18 cellular contexts compared by ENCODE assay signal in genomic region chr10:11303671-11304170, GRCh38.
DNase-seq lines count a peak whose midpoint lies in the region; ATAC-seq and TF ChIP-seq lines count a peak whose summit lies in the region.
"Had no signal": no experiment of that assay in that cellular context is flagged by ENCODE, and none has a peak within 500 bp of the region (broad histone marks: within the 10 kb centered on the region; RNA-seq: fewer than 3 reads in every experiment).

No MANE protein-coding gene starts in this region.

- no peak overlapping the region for H3K27ac ChIP-seq in CD4-positive, CD25-positive, alpha-beta regulatory T cell (ENCODE audit: insufficient read depth, low read length, poor library complexity, severe bottlenecking)
- no peak overlapping the region for H3K27ac ChIP-seq in naive thymus-derived CD4-positive, alpha-beta T cell (ENCODE audit: low read depth, low read length)
- no peak overlapping the region for H3K27ac ChIP-seq in OCI-LY7 (ENCODE audit: low read depth, low read length, poor library complexity, severe bottlenecking)
- H3K27ac ChIP-seq: HL-60, Peyer's patch had no signal

- no peaks in the 10 kb centered on the region for H3K4me1 ChIP-seq in CD4-positive, CD25-positive, alpha-beta regulatory T cell (ENCODE audit: control insufficient read depth, insufficient read depth, low read length, poor library complexity, severe bottlenecking)
- no peaks in the 10 kb centered on the region for H3K4me1 ChIP-seq in naive thymus-derived CD4-positive, alpha-beta T cell (ENCODE audit: control insufficient read depth in 2 of 2, insufficient read depth in 2 of 2, low read length in 2 of 2)
- H3K4me1 ChIP-seq in OCI-LY7 (ENCODE audit: insufficient read depth, low read length, poor library complexity, severe bottlenecking): no peaks in the 10 kb centered on the region
- H3K4me1 ChIP-seq: Peyer's patch had no signal

- peaks cover 97% of the 10 kb centered on the region for H3K36me3 ChIP-seq in CD4-positive, CD25-positive, alpha-beta regulatory T cell (ENCODE audit: control insufficient read depth, insufficient read depth, low read length)
- peaks cover 37 to 95% (median 44%) of the 10 kb centered on the region in 3 experiments for H3K36me3 ChIP-seq in naive thymus-derived CD4-positive, alpha-beta T cell (ENCODE audit: control insufficient read depth in 2 of 3, insufficient read depth in 3 of 3, low read length in 3 of 3)
- H3K36me3 ChIP-seq in OCI-LY7 (ENCODE audit: insufficient read depth, low read length): no peaks in the 10 kb centered on the region

- H2AFZ ChIP-seq in OCI-LY7 (ENCODE audit: low read length): no peak overlapping the region

- no peak overlapping the region for H3K4me3 ChIP-seq in CD4-positive, CD25-positive, alpha-beta regulatory T cell (ENCODE audit: low read depth, low read length)
- no peak overlapping the region for H3K4me3 ChIP-seq in naive thymus-derived CD4-positive, alpha-beta T cell (ENCODE audit: low read length)
- H3K4me3 ChIP-seq in OCI-LY7 (ENCODE audit: low read depth, low read length, poor library complexity, severe bottlenecking): no peak overlapping the region
- H3K4me3 ChIP-seq: Peyer's patch had no signal

- TF ChIP-seq CTCF in OCI-LY7 (conservative IDR thresholded peaks at IDR 0.05; ENCODE audit: low read length): no peak

- H3K9me2 ChIP-seq in OCI-LY7 (ENCODE audit: insufficient read depth, low read length): no peaks in the 10 kb centered on the region

- no peaks in the 10 kb centered on the region for H3K79me2 ChIP-seq in OCI-LY7 (ENCODE audit: insufficient read depth, low read depth, low read length)

- H3K27me3 ChIP-seq in CD4-positive, CD25-positive, alpha-beta regulatory T cell (ENCODE audit: control insufficient read depth, insufficient read depth, low read length): no peaks in the 10 kb centered on the region
- no peaks in the 10 kb centered on the region for H3K27me3 ChIP-seq in naive thymus-derived CD4-positive, alpha-beta T cell (ENCODE audit: control insufficient read depth in 2 of 2, insufficient read depth in 2 of 2, low read length in 2 of 2)
- H3K27me3 ChIP-seq: Peyer's patch had no signal

- CTCF ChIA-PET in naive thymus-derived CD4-positive, alpha-beta T cell (lab: Charles Lee): no interaction called here
- CTCF ChIA-PET in OCI-LY7 (lab: Charles Lee; ENCODE audit: unreplicated experiment): no interaction called here
- CTCF ChIA-PET in T-cell (lab: Charles Lee): no interaction called here

- intact Hi-C loops in naive thymus-derived CD4-positive, alpha-beta T cell (cut with micrococcal nuclease): no loop called here
- intact Hi-C loops in OCI-LY7 (cut with micrococcal nuclease; ENCODE audit: unreplicated experiment): no loop called here

- no peak for ATAC-seq in CD4-positive, CD25-positive, alpha-beta regulatory T cell (ENCODE audit: low read depth in 2 of 2)
- ATAC-seq in activated T-helper 17 cell treated with anti-CD3 and anti-CD28 coated beads, Interleukin-2, amount 50 U/mL, for 72 hours (replicated peaks): no peak
- no peak for ATAC-seq in naive thymus-derived CD4-positive, alpha-beta T cell
- no peak for ATAC-seq in T-cell (replicated peaks in 1 of 4)

- no peak overlapping the region for H3K4me2 ChIP-seq in OCI-LY7 (ENCODE audit: low read length)

- no peaks in the 10 kb centered on the region for H3K4me1 Mint-ChIP-seq in T-helper 2 cell treated with Interferon-gamma antibody and Interleukin-4, amounts not matched to agents 5 μg/mL and 100 μg/mL, for 36 hours (ENCODE audit: low read depth)
- H3K4me1 Mint-ChIP-seq in CD4-positive, CD25-positive, alpha-beta regulatory T cell: peaks cover 4 to 28% (median 21%) of the 10 kb centered on the region in 4 donors
- H3K4me1 Mint-ChIP-seq in activated T-helper 17 cell treated with anti-CD3 and anti-CD28 coated beads, Interleukin-2, amount 50 U/mL, for 72 hours: peaks cover 18% of the 10 kb centered on the region
- H3K4me1 Mint-ChIP-seq in naive thymus-derived CD4-positive, alpha-beta T cell: peaks cover 10 to 36% (median 26%) of the 10 kb centered on the region in 7 donors
- peaks cover 37 to 44% (median 43%) of the 10 kb centered on the region in 3 donors for H3K4me1 Mint-ChIP-seq in T-cell
- H3K4me1 Mint-ChIP-seq: CD14-positive monocyte had no signal

- POLR2A ChIA-PET in naive thymus-derived CD4-positive, alpha-beta T cell (lab: Charles Lee): interaction anchor here (0.5 kb wide), 1 partner anchor 33 kb away, joined by 3 read pairs; no protein-coding TSS in a partner anchor
- POLR2A ChIA-PET in OCI-LY7 (lab: Charles Lee) (no interaction called here), T-cell (lab: Charles Lee) (no interaction called here)

- H3K27me3 Mint-ChIP-seq in T-helper 2 cell treated with Interferon-gamma antibody and Interleukin-4, amounts not matched to agents 5 μg/mL and 100 μg/mL, for 36 hours (ENCODE audit: low read depth): no peaks in the 10 kb centered on the region
- H3K27me3 Mint-ChIP-seq in CD4-positive, CD25-positive, alpha-beta regulatory T cell: peaks cover 8% of the 10 kb centered on the region
- no peaks in the 10 kb centered on the region for H3K27me3 Mint-ChIP-seq in activated T-helper 17 cell treated with anti-CD3 and anti-CD28 coated beads, Interleukin-2, amount 50 U/mL, for 72 hours
- no peaks in the 10 kb centered on the region for H3K27me3 Mint-ChIP-seq in naive thymus-derived CD4-positive, alpha-beta T cell
- H3K27me3 Mint-ChIP-seq in T-cell: no peaks in the 10 kb centered on the region

- peaks cover 34% of the 10 kb centered on the region for H3K9me3 Mint-ChIP-seq in T-helper 2 cell treated with Interferon-gamma antibody and Interleukin-4, amounts not matched to agents 5 μg/mL and 100 μg/mL, for 36 hours
- H3K9me3 Mint-ChIP-seq in CD4-positive, CD25-positive, alpha-beta regulatory T cell: peaks cover 0 to 21% (median 5%) of the 10 kb centered on the region in 7 donors
- H3K9me3 Mint-ChIP-seq in activated T-helper 17 cell treated with anti-CD3 and anti-CD28 coated beads, Interleukin-2, amount 50 U/mL, for 72 hours: no peaks in the 10 kb centered on the region
- peaks cover 0 to 41% (median 15%) of the 10 kb centered on the region in 11 donors for H3K9me3 Mint-ChIP-seq in naive thymus-derived CD4-positive, alpha-beta T cell
- peaks cover 0 to 17% (median 5%) of the 10 kb centered on the region in 3 donors for H3K9me3 Mint-ChIP-seq in T-cell

- no peak for DNase-seq in T-helper 2 cell treated with Interferon-gamma antibody and Interleukin-4, amounts not matched to agents 5 μg/mL and 100 μg/mL, for 36 hours (ENCODE audit: low spot score)
- DNase-seq in T-helper 2 cell (no peak), OCI-LY7 (ENCODE audit: low spot score) (no peak), T-cell (no peak), occipital lobe (lab: John Stamatoyannopoulos, UW) (no peak)
- DNase-seq in CD4-positive, CD25-positive, alpha-beta regulatory T cell: no peak
- no peak for DNase-seq in naive thymus-derived CD4-positive, alpha-beta T cell
- DNase-seq: Calu3, DMS79 treated with DMSO at 0.1 percent for 48 hours, GDM1, KG1, NCI-H1092, NCI-H345, Right ventricle myocardium superior had no signal

- BruUV-seq in OCI-LY7 (replicated peaks; lab: Mats Ljungman, UMichigan): no TSS peak

- H3K4me3 Mint-ChIP-seq in T-helper 2 cell treated with Interferon-gamma antibody and Interleukin-4, amounts not matched to agents 5 μg/mL and 100 μg/mL, for 36 hours: no peak overlapping the region
- no peak overlapping the region for H3K4me3 Mint-ChIP-seq in CD4-positive, CD25-positive, alpha-beta regulatory T cell
- no peak overlapping the region for H3K4me3 Mint-ChIP-seq in activated T-helper 17 cell treated with anti-CD3 and anti-CD28 coated beads, Interleukin-2, amount 50 U/mL, for 72 hours
- H3K4me3 Mint-ChIP-seq in naive thymus-derived CD4-positive, alpha-beta T cell: peak overlapping the region in 2 of 10 donors; percentile 10 to 48
- no peak overlapping the region for H3K4me3 Mint-ChIP-seq in T-cell
- H3K4me3 Mint-ChIP-seq: CD14-positive monocyte had no signal

- H3K27ac Mint-ChIP-seq in T-helper 2 cell treated with Interferon-gamma antibody and Interleukin-4, amounts not matched to agents 5 μg/mL and 100 μg/mL, for 36 hours: peak overlapping the region; percentile 26
- H3K27ac Mint-ChIP-seq in CD4-positive, CD25-positive, alpha-beta regulatory T cell: peak overlapping the region in 2 of 3 donors; percentile 23 to 50
- peak overlapping the region; percentile 70 for H3K27ac Mint-ChIP-seq in activated T-helper 17 cell treated with anti-CD3 and anti-CD28 coated beads, Interleukin-2, amount 50 U/mL, for 72 hours
- peak overlapping the region in 7 of 9 donors; percentile 14 to 72 (median 40) for H3K27ac Mint-ChIP-seq in naive thymus-derived CD4-positive, alpha-beta T cell
- no peak overlapping the region for H3K27ac Mint-ChIP-seq in T-cell

- peaks cover 23 to 26% of the 10 kb centered on the region in 2 experiments for H3K9me3 ChIP-seq in CD4-positive, CD25-positive, alpha-beta regulatory T cell (ENCODE audit: control insufficient read depth in 2 of 2, low read length in 2 of 2)
- H3K9me3 ChIP-seq in naive thymus-derived CD4-positive, alpha-beta T cell (ENCODE audit: control insufficient read depth in 2 of 3, low read length in 3 of 3): peaks cover 0 to 25% (median 0%) of the 10 kb centered on the region in 3 experiments
- no peaks in the 10 kb centered on the region; the same call in 1 of the 2 replicates for H3K9me3 ChIP-seq in OCI-LY7 (ENCODE audit: low read length)

- no peaks in the 10 kb centered on the region for H4K20me1 ChIP-seq in OCI-LY7 (ENCODE audit: insufficient read depth, low read length)

- peaks cover 89% of the 10 kb centered on the region for H3K36me3 Mint-ChIP-seq in T-helper 2 cell treated with Interferon-gamma antibody and Interleukin-4, amounts not matched to agents 5 μg/mL and 100 μg/mL, for 36 hours (ENCODE audit: low read depth)
- peaks cover 91% of the 10 kb centered on the region for H3K36me3 Mint-ChIP-seq in CD4-positive, CD25-positive, alpha-beta regulatory T cell
- H3K36me3 Mint-ChIP-seq in activated T-helper 17 cell treated with anti-CD3 and anti-CD28 coated beads, Interleukin-2, amount 50 U/mL, for 72 hours (ENCODE audit: low read depth): peaks cover 74% of the 10 kb centered on the region
- H3K36me3 Mint-ChIP-seq in naive thymus-derived CD4-positive, alpha-beta T cell: peaks cover 42 to 96% (median 90%) of the 10 kb centered on the region in 5 donors
- H3K36me3 Mint-ChIP-seq in T-cell: peaks cover 94% of the 10 kb centered on the region

Comparison
In these comparisons a context has a peak if more than half of its experiments do, and no peak if none do; other contexts are left out.
1. H3K27ac Mint-ChIP-seq: peak in T-helper 2 cell treated with Interferon-gamma antibody and Interleukin-4, amounts not matched to agents 5 μg/mL and 100 μg/mL, for 36 hours (single experiment), CD4-positive, CD25-positive, alpha-beta regulatory T cell (2 of 3), activated T-helper 17 cell treated with anti-CD3 and anti-CD28 coated beads, Interleukin-2, amount 50 U/mL, for 72 hours (single experiment) and naive thymus-derived CD4-positive, alpha-beta T cell (7 of 9); none in T-cell (0 of 2).